Comparison of ENCODE assay signal across 13 cellular contexts in genomic region chr1:69569983-69570755, GRCh38. TPM values are rescaled to one million over a fixed set of nuclear protein-coding genes. Genes with fewer than 3 reads are reported as not detected.
DNase-seq lines count a peak whose midpoint lies in the region; ATAC-seq, FAIRE-seq and TF ChIP-seq lines count a peak whose summit lies in the region.
"Had no signal": no experiment of that assay in that cellular context is flagged by ENCODE, and none has a peak within 500 bp of the region (broad histone marks: within the 10 kb centered on the region; RNA-seq: fewer than 3 reads in every experiment).

No MANE protein-coding gene starts in this region.

- no peak overlapping the region for H3K27ac Mint-ChIP-seq in MCF 10A (ENCODE audit: low read depth, unreplicated experiment)
- H3K27ac Mint-ChIP-seq: activated naive CD4-positive, alpha-beta T cell treated with anti-CD3 and anti-CD28 coated beads, Interleukin-2, amount 50 U/mL, for 72 hours had no signal

- BruUV-seq in MCF 10A (replicated peaks; lab: Mats Ljungman, UMichigan), result no TSS peak

- H2BK12ac ChIP-seq in H1 (ENCODE audit: low read depth, low read length), result no peak overlapping the region

- H2BK5ac ChIP-seq in H1 (ENCODE audit: low read depth, low read length), result no peak overlapping the region

- no peaks in the 10 kb centered on the region for H3K9me3 Mint-ChIP-seq in MCF 10A (ENCODE audit: unreplicated experiment)

- H3K4me1 ChIP-seq in breast epithelium, result no peaks in the 10 kb centered on the region
- H3K4me1 ChIP-seq in H1 (replicated peaks in 1 of 4; ENCODE audit: control insufficient read depth in 3 of 4, insufficient read depth in 4 of 4, low read length in 3 of 4), result peaks cover 0 to 13% (median 3%) of the 10 kb centered on the region in 4 experiments; a peak in 3 of 7 replicates
- peaks cover 0 to 20% of the 10 kb centered on the region in 2 donors for H3K4me1 ChIP-seq in muscle layer of duodenum (ENCODE audit: control insufficient read depth in 1 of 2, insufficient read depth in 2 of 2, low read length in 2 of 2)
- peaks cover 0 to 4% of the 10 kb centered on the region in 2 donors for H3K4me1 ChIP-seq in thyroid gland

- H3K79me2 ChIP-seq in H1 (ENCODE audit: control insufficient read depth in 1 of 2, insufficient read depth in 2 of 2, low read length in 2 of 2), result no peaks in the 10 kb centered on the region

- TF ChIP-seq EP300 in H1 (IDR thresholded peaks at IDR 0.05; ENCODE audit: borderline replicate concordance in 1 of 2, low read depth in 2 of 2, low read length in 2 of 2), result no peak

- CTCF ChIA-PET in MCF 10A (lab: Yijun Ruan, JAX) (no interaction called here), H1 (lab: Charles Lee; ENCODE audit: partially characterized antibody) (no interaction called here)

- intact Hi-C loops in breast epithelium (cut with DNase I; ENCODE audit: low total_unique reads) (no loop called here), MCF 10A (cut with micrococcal nuclease) (no loop called here), thyroid gland (cut with DNase I) (no loop called here)

- H4K5ac ChIP-seq in H1 (ENCODE audit: insufficient read length, low read depth, low read length), result no peak overlapping the region

- no peaks in the 10 kb centered on the region for H3K36me3 Mint-ChIP-seq in MCF 10A (ENCODE audit: insufficient read depth, unreplicated experiment)

- H4K20me1 ChIP-seq in H1 (replicated peaks in 1 of 2; ENCODE audit: control insufficient read depth in 1 of 2, insufficient read depth in 2 of 2, low read length in 2 of 2), result no peaks in the 10 kb centered on the region

- POLR2A ChIA-PET in MCF 10A (lab: Yijun Ruan, JAX) (no interaction called here), H1 (lab: Charles Lee; ENCODE audit: partially characterized antibody) (no interaction called here)

- H3K36me3 ChIP-seq in breast epithelium (no peaks in the 10 kb centered on the region), H1 (ENCODE audit: control insufficient read depth in 2 of 4, insufficient read depth in 4 of 4, low read length in 3 of 4) (no peaks in the 10 kb centered on the region), muscle layer of duodenum (ENCODE audit: control insufficient read depth in 1 of 2, insufficient read depth in 2 of 2, low read length in 2 of 2) (no peaks in the 10 kb centered on the region), thyroid gland (no peaks in the 10 kb centered on the region)

- H3K4ac ChIP-seq in H1 (replicated peaks; ENCODE audit: insufficient read length, low read depth, low read length), result no peak overlapping the region

- TF ChIP-seq CTCF in breast epithelium (IDR thresholded peaks at IDR 0.05) (no peak), MCF 10A (IDR thresholded peaks at IDR 0.05; ENCODE audit: unreplicated experiment) (no peak), H1 (IDR thresholded peaks at IDR 0.05; ENCODE audit: control extremely low read depth in 1 of 3, insufficient read depth in 1 of 3, low read depth in 1 of 3, low read length in 3 of 3) (no peak), thyroid gland (IDR thresholded peaks at IDR 0.05) (no peak)

- peak overlapping the region; percentile 95 to 100 for H3K4me2 ChIP-seq in H1 (ENCODE audit: insufficient read depth in 1 of 2, low read depth in 2 of 2, low read length in 2 of 2)

- no peak overlapping the region for H3K9ac ChIP-seq in H1 (replicated peaks in 1 of 4; ENCODE audit: extremely low read depth in 1 of 4, low read depth in 3 of 4, low read length in 3 of 4)
- H3K9ac ChIP-seq: GM23248 had no signal

- peaks cover 0 to 17% of the 10 kb centered on the region in 2 donors for H3K27me3 ChIP-seq in breast epithelium
- H3K27me3 ChIP-seq in H1 (replicated peaks in 1 of 4; ENCODE audit: control insufficient read depth in 3 of 4, extremely low read depth in 1 of 4, insufficient read depth in 3 of 4, low read length in 3 of 4), result peaks cover 20 to 54% (median 45%) of the 10 kb centered on the region in 4 experiments
- peaks cover 11% of the 10 kb centered on the region for H3K27me3 ChIP-seq in muscle layer of duodenum (ENCODE audit: low read depth, low read length)
- no peaks in the 10 kb centered on the region for H3K27me3 ChIP-seq in thyroid gland

- WGBS in H1 (ENCODE audit: extremely low coverage in 1 of 2, insufficient coverage in 1 of 2, insufficient read length in 1 of 2, insufficient replicate concordance in 2 of 2, low coverage in 1 of 2, low lambda C conversion rate in 2 of 2, missing lambda C conversion rate in 1 of 2), 2 experiments, result 6% methylated on average over 21 of the region's 21 CpGs; no CpG with 5 or more reads in 1 of the 2 experiments
- WGBS in thyroid gland, 2 donors, result 22 to 27% methylated on average over 21 of the region's 21 CpGs

- no peak overlapping the region for H3K27ac ChIP-seq in breast epithelium
- no peak overlapping the region for H3K27ac ChIP-seq in H1 (ENCODE audit: low read depth, low read length)
- no peak overlapping the region for H3K27ac ChIP-seq in muscle layer of duodenum (ENCODE audit: low read length)
- peak overlapping the region in 2 of 3 donors; percentile 17 to 45 for H3K27ac ChIP-seq in thyroid gland
- H3K27ac ChIP-seq: epithelial cell of prostate, GM23248 had no signal

- peaks cover 68% of the 10 kb centered on the region for H3K27me3 Mint-ChIP-seq in MCF 10A (ENCODE audit: insufficient read depth, unreplicated experiment)

- no peak overlapping the region for H3K23ac ChIP-seq in H1 (ENCODE audit: insufficient read length)

- H2BK120ac ChIP-seq in H1 (replicated peaks; ENCODE audit: low read depth, low read length), result no peak overlapping the region

- H3K4me3 Mint-ChIP-seq in MCF 10A (ENCODE audit: unreplicated experiment), result no peak overlapping the region

- H4K91ac ChIP-seq in H1 (replicated peaks; ENCODE audit: insufficient read length, low read length), result no peak overlapping the region

- H3K9me3 ChIP-seq in breast epithelium (no peaks in the 10 kb centered on the region), H1 (ENCODE audit: insufficient read depth in 2 of 2, low read depth in 1 of 2, low read length in 1 of 2) (no peaks in the 10 kb centered on the region), muscle layer of duodenum (ENCODE audit: control insufficient read depth in 1 of 2, low read length in 2 of 2) (no peaks in the 10 kb centered on the region), thyroid gland (no peaks in the 10 kb centered on the region)

- ATAC-seq in HG03196 (IDR thresholded peaks at IDR 0.05; ENCODE audit: unreplicated experiment) (no peak), HG03045 (IDR thresholded peaks at IDR 0.05; ENCODE audit: unreplicated experiment) (no peak)
- ATAC-seq: activated naive CD4-positive, alpha-beta T cell treated with anti-CD3 and anti-CD28 coated beads, Interleukin-2, amount 50 U/mL, for 72 hours had no signal

- no peak overlapping the region for H3K14ac ChIP-seq in H1 (ENCODE audit: insufficient read length)

- H2AFZ ChIP-seq in H1 (ENCODE audit: low read length), result no peak overlapping the region
- H2AFZ ChIP-seq: GM23248 had no signal

- peak; percentile 13 for FAIRE-seq in H1 (lab: Jason Lieb, UNC)

- peaks cover 23% of the 10 kb centered on the region; the same call in 1 of the 2 replicates for H3K23me2 ChIP-seq in H1 (ENCODE audit: low read depth, low read length)

- no peak overlapping the region for H4K8ac ChIP-seq in H1 (ENCODE audit: extremely low read depth, insufficient read depth, low read length)

- no peak for TF ChIP-seq POLR2A in breast epithelium (IDR thresholded peaks at IDR 0.05)
- TF ChIP-seq POLR2A in H1 (IDR thresholded peaks at IDR 0.05; ENCODE audit: control extremely low read depth in 1 of 2, low read depth in 2 of 2, low read length in 2 of 2), result no peak
- peak in 1 of 2 donors; percentile 13 for TF ChIP-seq POLR2A in thyroid gland (IDR thresholded peaks at IDR 0.05)

- no peak for TF ChIP-seq RAD21 in H1 (IDR thresholded peaks at IDR 0.05 in 1 of 2, conservative IDR thresholded peaks at IDR 0.05 in 1 of 2; ENCODE audit: low read depth in 2 of 2, low read length in 2 of 2)

- H2BK15ac ChIP-seq in H1 (ENCODE audit: low read length), result no peak overlapping the region

- H3K4me1 Mint-ChIP-seq in MCF 10A (ENCODE audit: insufficient read depth, unreplicated experiment), result peaks cover 6% of the 10 kb centered on the region

- H3K79me1 ChIP-seq in H1 (ENCODE audit: low read depth, low read length), result no peaks in the 10 kb centered on the region

- H2AK5ac ChIP-seq in H1 (ENCODE audit: low read depth, low read length), result no peak overlapping the region

- H3K4me3 ChIP-seq in breast epithelium (peak overlapping the region in 2 of 3 donors; percentile 50 to 64), H1 (ENCODE audit: extremely low read depth in 1 of 4, insufficient read depth in 2 of 4, low read depth in 3 of 4, low read length in 4 of 4) (peak overlapping the region; percentile 35 to 89 (median 71); a peak in 7 of 8 replicates), muscle layer of duodenum (ENCODE audit: low read depth in 1 of 2, low read length in 2 of 2) (peak overlapping the region; percentile 68 to 75), thyroid gland (replicated peaks in 1 of 3) (peak overlapping the region in 2 of 3 donors; percentile 56 to 71)
- H3K4me3 ChIP-seq: GM23248 had no signal

- H3K56ac ChIP-seq in H1 (replicated peaks; ENCODE audit: insufficient read length, low read depth, low read length), result no peak overlapping the region

- DNase-seq in breast epithelium (ENCODE audit: low spot score in 2 of 2) (no peak), MCF 10A (ENCODE audit: unreplicated experiment) (no peak), H1 (ENCODE audit: low read depth in 1 of 2, low spot score in 2 of 2) (peak in 1 of 2 experiments; percentile 46), thyroid gland (peak; percentile 75 to 76), glomerular visceral epithelial cell (ENCODE audit: extremely low spot score) (no peak)
- DNase-seq: activated CD4-positive, alpha-beta T cell treated with anti-CD3 and anti-CD28 coated beads, Interleukin-2, amount 50 U/mL, for 1 hour; GM23248; NCI-H774 had no signal

- no peak overlapping the region for H3K18ac ChIP-seq in H1 (ENCODE audit: extremely low read depth, low read length)

- no peak overlapping the region for H2BK20ac ChIP-seq in H1 (ENCODE audit: low read length)

RNA-seq across cellular contexts. Expression of gene LRRC7, which starts 2.4 kb away (rescaled TPM):
- total RNA-seq in breast epithelium, result not detected
- not detected in 2 replicates for total RNA-seq in MCF 10A (2022)
- total RNA-seq in H1 (2021; fragmentation: NEBNext Ultra II Directional; extraction: Animal tissue kit (Norgen Biotek cat#: 25700)), result 0.06 and 0.17 TPM in 2 replicates
- 0.03 and 0.06 TPM in 2 replicates for polyA plus RNA-seq in H1 (2011; rRNA removed)
- 0.05 TPM for polyA plus RNA-seq in H1 (2011; cell fraction: cytosol; rRNA removed)
- 0.07 TPM for polyA plus RNA-seq in H1 (2011; cell fraction: nucleus; rRNA removed)
- polyA plus RNA-seq in H1 (2012, experiment 1 of 2), result 0.03 to 0.10 TPM (median 0.08 TPM) in 3 of 4 replicates, not detected in the other
- polyA plus RNA-seq in H1 (2012, experiment 2 of 2), result not detected
- polyA plus RNA-seq in H1 (2013, experiment 1 of 2), result 0.06 TPM
- 0.04 TPM for polyA plus RNA-seq in H1 (2013, experiment 2 of 2)
- 0.05 and 0.09 TPM in 2 replicates for polyA minus RNA-seq in H1 (2011; rRNA and poly(A)+ RNA removed)
- polyA minus RNA-seq in H1 (2011; cell fraction: cytosol; rRNA and poly(A)+ RNA removed), result not detected
- 0.40 TPM for polyA minus RNA-seq in H1 (2011; cell fraction: nucleus; rRNA and poly(A)+ RNA removed)
- total RNA-seq in thyroid gland, result 10 to 100 TPM in 3 of 4 donors, 1 to 10 TPM in 1; 7.9 to 31.7 (median 18.7) TPM
- total RNA-seq: GM23248 had no signal

Comparison
In these comparisons a context has a peak if more than half of its experiments do, and no peak if none do; other contexts are left out.
1. DNase-seq: peak in thyroid gland (2 of 2); none in breast epithelium (0 of 2), MCF 10A (single experiment) and glomerular visceral epithelial cell (single experiment).
2. H3K27ac ChIP-seq: peak in thyroid gland (2 of 3); none in breast epithelium (0 of 2), H1 (single experiment) and muscle layer of duodenum (single experiment).
3. Peak in every context shown above with its lines, with median percentiles within 50 percentile points of each other: H3K4me3 ChIP-seq.